2 cellular contexts compared by ENCODE assay signal in genomic region chr7:138852469-138852868, GRCh38.
TF ChIP-seq lines count a peak whose summit lies in the region.

No MANE protein-coding gene starts in this region.

TF ChIP-seq in Ishikawa, 13 proteins besides CTCF, POLR2A, EP300 and RAD21 (continued from another document):
- no peak for TF ChIP-seq USF1 (IDR thresholded peaks at IDR 0.05)

TF ChIP-seq in K562, 482 proteins besides CTCF, POLR2A, EP300 and RAD21 (continued from another document):
- TF ChIP-seq ID3 (CRISPR knock-in tag; IDR thresholded peaks at IDR 0.05) (no peak), ID3 (tag; IDR thresholded peaks at IDR 0.05) (peak; percentile 88), PHF20 (IDR thresholded peaks at IDR 0.05; ENCODE audit: partially characterized antibody) (no peak), CTBP1 (IDR thresholded peaks at IDR 0.05; ENCODE audit: borderline replicate concordance) (no peak)
TF ChIP-seq in K562: peak in this region for 2.
